Comparison of ENCODE assay signal across 26 cellular contexts in the genomic region with DNA sequence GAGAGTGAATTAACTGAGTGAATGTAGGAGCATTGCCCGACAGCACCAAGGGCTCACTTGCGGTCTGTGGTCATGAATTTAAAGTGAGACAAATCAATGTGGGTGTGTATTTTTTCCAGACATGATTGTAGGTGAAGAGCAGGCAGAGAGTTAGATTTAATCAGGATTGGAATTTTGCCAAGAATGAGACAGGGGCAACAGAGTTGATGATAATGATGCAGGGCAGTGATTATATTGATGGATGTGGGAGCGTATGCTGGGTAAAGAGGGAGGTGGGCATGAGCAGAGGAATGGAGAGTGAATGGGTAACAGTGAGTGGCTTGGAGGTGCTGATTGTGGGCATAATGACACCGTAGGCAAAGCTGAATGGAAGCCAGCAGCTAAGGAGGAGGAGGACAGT.
"Had no signal": no experiment of that assay in that cellular context is flagged by ENCODE, and none has a peak within 500 bp of the region (broad histone marks: within the 10 kb centered on the region; RNA-seq: fewer than 3 reads in every experiment).

No MANE protein-coding gene starts in this region.

- H3K27ac ChIP-seq: breast epithelium, gastroesophageal sphincter, hepatocyte, left ventricle myocardium inferior, neural progenitor cell, parathyroid adenoma, right atrium auricular region, upper lobe of left lung, vagina had no signal

- ATAC-seq: activated naive CD4-positive, alpha-beta T cell treated with anti-CD3 and anti-CD28 coated beads, Interleukin-2, amount 50 U/mL, for 72 hours; activated T-cell treated with anti-CD3 and anti-CD28 coated beads, Interleukin-2, amount 50 U/mL, for 72 hours; gastroesophageal sphincter; natural killer cell; stimulated activated memory B cell treated with anti-CD40 and anti-IgM and Interleukin-4, amounts not matched to agents 10 μg/mL and 1 μg/mL and 100 μg/mL, for 72 hours; stimulated activated naive CD8-positive, alpha-beta T cell treated with anti-CD3 and anti-CD28 coated beads, Interleukin-15, amount 100 ng/mL, for 72 hours had no signal

- DNase-seq: activated CD4-positive, alpha-beta T cell treated with anti-CD3 and anti-CD28 coated beads for 4 hours; activated CD4-positive, alpha-beta T cell treated with anti-CD3 and anti-CD28 coated beads, Interleukin-2, amount 50 U/mL, for 4 hours; activated naive CD4-positive, alpha-beta T cell; activated T-cell treated with anti-CD3 and anti-CD28 coated beads for 4 hours; activated T-cell treated with anti-CD3 and anti-CD28 coated beads, Interleukin-2, amount 50 U/mL, for 72 hours; central memory CD4-positive, alpha-beta T cell; islet precursor cell; left ventricle myocardium inferior; mesendoderm; natural killer cell; occipital lobe; stimulated activated CD4-positive, alpha-beta T cell treated with anti-CD3 and anti-CD28 coated beads, Interleukin-1b, Interleukin-23, amount 100 ng/mL, for 48 hours; stimulated activated CD4-positive, alpha-beta T cell treated with anti-CD3 and anti-CD28 coated beads, Interleukin-4, amount 100 ng/mL, for 4 hours; stimulated activated CD8-positive, alpha-beta memory T cell treated with anti-CD3 and anti-CD28 coated beads, Interleukin-4, amount 100 ng/mL, for 48 hours; stimulated activated naive CD8-positive, alpha-beta T cell treated with anti-CD3 and anti-CD28 coated beads, Interleukin-15, amount 100 ng/mL, for 72 hours; substantia nigra; upper lobe of left lung had no signal
